ENCODE assay signal across 8 cellular contexts in the genomic region with DNA sequence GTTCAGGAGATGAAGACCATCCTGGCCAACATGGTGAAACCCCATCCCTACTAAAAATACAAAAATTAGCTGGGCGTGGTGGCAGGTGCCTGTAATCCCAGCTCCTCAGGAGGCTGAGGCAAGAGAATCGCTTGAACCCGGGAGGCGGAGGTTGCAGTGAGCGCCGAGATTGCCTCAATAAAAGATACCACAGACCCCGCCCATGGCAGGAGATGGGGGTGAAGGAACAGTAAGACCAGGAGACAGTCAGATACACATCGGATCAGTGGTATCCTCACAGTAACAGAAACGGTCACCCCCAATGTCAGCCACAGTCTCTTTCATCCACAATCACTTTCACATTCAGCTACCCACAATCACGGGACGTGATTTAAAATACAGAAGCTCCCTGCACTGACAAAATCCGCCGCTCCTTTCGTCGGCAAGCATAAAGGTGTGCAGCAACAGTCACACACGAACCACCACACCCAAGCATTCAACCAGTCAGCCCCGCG. TPM values are rescaled to one million over a fixed set of nuclear protein-coding genes. Genes with fewer than 3 reads are reported as not detected.
DNase-seq lines count a peak whose midpoint lies in the region; ATAC-seq, FAIRE-seq and TF ChIP-seq lines count a peak whose summit lies in the region.
"Not testable (repeated sequence)": the region's sequence is repeated elsewhere in the genome, so short reads cannot be mapped to it uniquely, and the experiment has no call there.

No MANE protein-coding gene starts in this region.

- not testable (repeated sequence) for H3K4me1 Mint-ChIP-seq in activated CD4-positive, alpha-beta T cell treated with anti-CD3 and anti-CD28 coated beads, Interleukin-2, amount 10 ng/mL, durations not matched to agents 24 days and 14 days

- H3K9me3 Mint-ChIP-seq in activated CD4-positive, alpha-beta T cell treated with anti-CD3 and anti-CD28 coated beads, Interleukin-2, amount 10 ng/mL, durations not matched to agents 24 days and 14 days, result peaks cover 21% of the 10 kb centered on the region

- not testable (repeated sequence) for H3K36me3 ChIP-seq in MM.1S (replicated peaks; ENCODE audit: insufficient read depth, low read length); kidney epithelial cell (ENCODE audit: control insufficient read depth, insufficient read depth, low read length)
- H3K36me3 ChIP-seq in psoas muscle (ENCODE audit: insufficient read depth in 1 of 2, low read depth in 1 of 2), result peaks cover 6 to 16% of the 10 kb centered on the region in 2 donors

- not testable (repeated sequence) for TF ChIP-seq RAD21 in A549 (conservative IDR thresholded peaks at IDR 0.05 in 1 of 2, IDR thresholded peaks at IDR 0.05 in 1 of 2)

- H3K27ac Mint-ChIP-seq in activated CD4-positive, alpha-beta T cell treated with anti-CD3 and anti-CD28 coated beads, Interleukin-2, amount 10 ng/mL, durations not matched to agents 24 days and 14 days, result peak overlapping the region; percentile 91

- not testable (repeated sequence) for DNase-seq in A549 (ENCODE audit: low read depth in 1 of 2, low spot score in 1 of 2); MM.1S; activated CD4-positive, alpha-beta T cell treated with anti-CD3 and anti-CD28 coated beads, Interleukin-2, amount 10 ng/mL, durations not matched to agents 24 days and 14 days; kidney epithelial cell (ENCODE audit: low read depth); psoas muscle
- peak in 2 of 10 donors; percentile 6 to 38 for DNase-seq in dorsolateral prefrontal cortex

- intact Hi-C loops in activated CD4-positive, alpha-beta T cell treated with anti-CD3 and anti-CD28 coated beads, Interleukin-2, amount 10 ng/mL, durations not matched to agents 24 days and 14 days (cut with micrococcal nuclease), result loop anchor here (1.0 to 10.0 kb wide), 5 partner anchors 152 to 1156 kb away; a partner anchor contains a TSS
- intact Hi-C loops in dorsolateral prefrontal cortex (cut with DNase I), result loop anchor here (2.0 to 10.0 kb wide), 11 partner anchors 36 to 520 kb away; a partner anchor contains a TSS
- intact Hi-C loops in psoas muscle (cut with DNase I), result loop anchor here (5.0 to 10.0 kb wide), 2 partner anchors 156 to 598 kb away; a partner anchor contains a TSS

- H3K4me3 ChIP-seq in A549 (peak overlapping the region; percentile 58), MM.1S (ENCODE audit: low read length) (peak overlapping the region; percentile 65), dorsolateral prefrontal cortex (peak overlapping the region; percentile 61 to 99 (median 83)), kidney epithelial cell (ENCODE audit: low read depth, low read length) (peak overlapping the region; percentile 84), psoas muscle (peak overlapping the region; percentile 82)

- H3K9me2 ChIP-seq in MM.1S (replicated peaks; ENCODE audit: insufficient read depth, low read length), result not testable (repeated sequence)

- WGBS in A549 (ENCODE audit: missing lambda C conversion rate), result 18% methylated on average over 18 of the region's 18 CpGs
- 1 to 6% (median 4%) methylated on average over 18 of the region's 18 CpGs for WGBS in psoas muscle, 3 donors

- H3K4me2 ChIP-seq in A549 (peak overlapping the region; percentile 73), MM.1S (ENCODE audit: low read depth, low read length) (peak overlapping the region; percentile 84; the same call in 1 of the 2 replicates)

- peak overlapping the region; percentile 78 for H2AFZ ChIP-seq in MM.1S (ENCODE audit: low read length)

- not testable (repeated sequence) for H3K4me1 ChIP-seq in A549; MM.1S (ENCODE audit: low read length); psoas muscle

- TF ChIP-seq EP300 in A549 (IDR thresholded peaks at IDR 0.05), result not testable (repeated sequence)

- not testable (repeated sequence) for FAIRE-seq in A549 (lab: Jason Lieb, UNC)

- not testable (repeated sequence) for H3K27me3 ChIP-seq in MM.1S (replicated peaks; ENCODE audit: insufficient read depth, low read length); dorsolateral prefrontal cortex; kidney epithelial cell (ENCODE audit: control insufficient read depth, insufficient read depth, low read length); psoas muscle (ENCODE audit: insufficient read depth in 3 of 3, low read length in 2 of 3)

- ATAC-seq in A549, result peak; percentile 46 to 58
- ATAC-seq in GM19023 (IDR thresholded peaks at IDR 0.05; ENCODE audit: unreplicated experiment), result peak; percentile 30
- peak; percentile 17 for ATAC-seq in HG02798 (IDR thresholded peaks at IDR 0.05; ENCODE audit: poor library complexity, unreplicated experiment)
- ATAC-seq in psoas muscle, result peak in 2 of 4 donors; percentile 1 to 12

- H3K36me3 Mint-ChIP-seq in activated CD4-positive, alpha-beta T cell treated with anti-CD3 and anti-CD28 coated beads, Interleukin-2, amount 10 ng/mL, durations not matched to agents 24 days and 14 days (ENCODE audit: low read depth), result peaks cover 14% of the 10 kb centered on the region

- H3K79me2 ChIP-seq in MM.1S (ENCODE audit: low read length), result not testable (repeated sequence)

- POLR2A ChIA-PET in A549 (lab: Yijun Ruan, JAX), result interaction anchor here (0.7 to 2.0 kb wide), 12 partner anchors 32 to 1243 kb away, joined by 3 to 12 read pairs (median 5); a partner anchor contains a TSS

- H3K27me3 Mint-ChIP-seq in activated CD4-positive, alpha-beta T cell treated with anti-CD3 and anti-CD28 coated beads, Interleukin-2, amount 10 ng/mL, durations not matched to agents 24 days and 14 days, result not testable (repeated sequence)

- H3K4me3 Mint-ChIP-seq in activated CD4-positive, alpha-beta T cell treated with anti-CD3 and anti-CD28 coated beads, Interleukin-2, amount 10 ng/mL, durations not matched to agents 24 days and 14 days, result peak overlapping the region; percentile 94

- TF ChIP-seq CTCF in A549 (IDR thresholded peaks at IDR 0.05); MM.1S (IDR thresholded peaks at IDR 0.05; ENCODE audit: low read length); dorsolateral prefrontal cortex (IDR thresholded peaks at IDR 0.05 in 54 of 56, conservative IDR thresholded peaks at IDR 0.05 in 2 of 56; ENCODE audit: low read depth in 1 of 56, partially characterized antibody in 56 of 56); kidney epithelial cell (IDR thresholded peaks at IDR 0.05; ENCODE audit: insufficient read depth, low read length, poor library complexity, severe bottlenecking); psoas muscle (IDR thresholded peaks at IDR 0.05): not testable (repeated sequence)

- H4K20me1 ChIP-seq in MM.1S (ENCODE audit: insufficient read depth, low read length), result not testable (repeated sequence)

- not testable (repeated sequence) for H3F3A ChIP-seq in MM.1S (ENCODE audit: insufficient read depth, low read length)

- H3K27ac ChIP-seq in A549 (peak overlapping the region; percentile 64 to 85), MM.1S (ENCODE audit: low read length) (peak overlapping the region; percentile 47; the same call in 1 of the 2 replicates), dorsolateral prefrontal cortex (peak overlapping the region; percentile 66 to 96 (median 89)), psoas muscle (peak overlapping the region; percentile 89)

- H3K9ac ChIP-seq in MM.1S (ENCODE audit: low read length), result peak overlapping the region; percentile 66; the same call in 1 of the 2 replicates

- TF ChIP-seq POLR2A in A549 (IDR thresholded peaks at IDR 0.05; ENCODE audit: low read length), result not testable (repeated sequence)

- CTCF ChIA-PET in A549 (lab: Yijun Ruan, JAX), result interaction anchor here (0.6 to 1.2 kb wide), 5 partner anchors 9 to 982 kb away, joined by 3 to 5 read pairs (median 3); no protein-coding TSS in a partner anchor

- H3K9me3 ChIP-seq in A549 (peaks cover 91% of the 10 kb centered on the region), psoas muscle (peaks cover 13% of the 10 kb centered on the region)
- H3K9me3 ChIP-seq in MM.1S (replicated peaks; ENCODE audit: insufficient read depth, low read length), result not testable (repeated sequence)

TF ChIP-seq in A549, 52 proteins besides CTCF, POLR2A, EP300 and RAD21:
- TF ChIP-seq, protein P1, sequence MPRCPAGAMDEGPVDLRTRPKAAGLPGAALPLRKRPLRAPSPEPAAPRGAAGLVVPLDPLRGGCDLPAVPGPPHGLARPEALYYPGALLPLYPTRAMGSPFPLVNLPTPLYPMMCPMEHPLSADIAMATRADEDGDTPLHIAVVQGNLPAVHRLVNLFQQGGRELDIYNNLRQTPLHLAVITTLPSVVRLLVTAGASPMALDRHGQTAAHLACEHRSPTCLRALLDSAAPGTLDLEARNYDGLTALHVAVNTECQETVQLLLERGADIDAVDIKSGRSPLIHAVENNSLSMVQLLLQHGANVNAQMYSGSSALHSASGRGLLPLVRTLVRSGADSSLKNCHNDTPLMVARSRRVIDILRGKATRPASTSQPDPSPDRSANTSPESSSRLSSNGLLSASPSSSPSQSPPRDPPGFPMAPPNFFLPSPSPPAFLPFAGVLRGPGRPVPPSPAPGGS (IDR thresholded peaks at IDR 0.05), result 0 out of 3 replicates have a peak, but pooled peaks have one; percentile 48

RNA-seq across cellular contexts. Expression of a gene that starts 0.5 kb away (rescaled TPM):
- polyA plus RNA-seq in A549 (2011; rRNA removed), result 5.3 and 8.2 TPM in 2 replicates
- 2.4 TPM in 2 replicates for polyA plus RNA-seq in A549 (2012; cell fraction: cytosol; rRNA removed)
- 1.9 and 3.4 TPM in 2 replicates for polyA plus RNA-seq in A549 (2012; cell fraction: nucleus; rRNA removed)
- polyA plus RNA-seq in A549 (2017; fragmentation: RNase III; extraction: RNeasy Plus Mini Kit Qiagen cat#74134 plus additional on column Dnase treatment), result 4.1 to 4.9 TPM (median 4.4 TPM) in 3 replicates
- polyA minus RNA-seq in A549 (2011; rRNA and poly(A)+ RNA removed), result 5.7 and 5.9 TPM in 2 replicates
- total RNA-seq in activated CD4-positive, alpha-beta T cell treated with anti-CD3 and anti-CD28 coated beads, Interleukin-2, amount 10 ng/mL, durations not matched to agents 24 days and 14 days, result 3.5 and 4.9 TPM in 2 replicates
- 10 to 100 TPM in 100 of 120 experiments, 1 to 10 TPM in 20; 8.0 to 20.0 (median 11.8) TPM for total RNA-seq in dorsolateral prefrontal cortex
- total RNA-seq in kidney epithelial cell, result 2.8 and 3.4 TPM in 2 replicates
- 1 to 10 TPM; 1.8 to 4.0 (median 3.6) TPM for total RNA-seq in psoas muscle
- 1 to 10 TPM; 2.0 to 5.7 (median 2.0) TPM for polyA plus RNA-seq in psoas muscle
